ENCODE assay signal across 2 cellular contexts in genomic region chr2:153963247-153963646, GRCh38.
A peak's percentile ranks its signal among the peaks of the same experiment; 100 is the strongest.
TF ChIP-seq lines count a peak whose summit lies in the region.

No MANE protein-coding gene starts in this region.

TF ChIP-seq in IMR-90, 13 proteins besides CTCF, POLR2A, EP300 and RAD21:
- TF ChIP-seq MAZ (IDR thresholded peaks at IDR 0.05; ENCODE audit: borderline replicate concordance, low read depth, low read length): no peak
- TF ChIP-seq NFE2L2 (IDR thresholded peaks at IDR 0.05; ENCODE audit: low read depth, low read length): peak; percentile 20; the same call in 1 of the 2 replicates

TF ChIP-seq in K562, 482 proteins besides CTCF, POLR2A, EP300 and RAD21:
- TF ChIP-seq, protein P1, sequence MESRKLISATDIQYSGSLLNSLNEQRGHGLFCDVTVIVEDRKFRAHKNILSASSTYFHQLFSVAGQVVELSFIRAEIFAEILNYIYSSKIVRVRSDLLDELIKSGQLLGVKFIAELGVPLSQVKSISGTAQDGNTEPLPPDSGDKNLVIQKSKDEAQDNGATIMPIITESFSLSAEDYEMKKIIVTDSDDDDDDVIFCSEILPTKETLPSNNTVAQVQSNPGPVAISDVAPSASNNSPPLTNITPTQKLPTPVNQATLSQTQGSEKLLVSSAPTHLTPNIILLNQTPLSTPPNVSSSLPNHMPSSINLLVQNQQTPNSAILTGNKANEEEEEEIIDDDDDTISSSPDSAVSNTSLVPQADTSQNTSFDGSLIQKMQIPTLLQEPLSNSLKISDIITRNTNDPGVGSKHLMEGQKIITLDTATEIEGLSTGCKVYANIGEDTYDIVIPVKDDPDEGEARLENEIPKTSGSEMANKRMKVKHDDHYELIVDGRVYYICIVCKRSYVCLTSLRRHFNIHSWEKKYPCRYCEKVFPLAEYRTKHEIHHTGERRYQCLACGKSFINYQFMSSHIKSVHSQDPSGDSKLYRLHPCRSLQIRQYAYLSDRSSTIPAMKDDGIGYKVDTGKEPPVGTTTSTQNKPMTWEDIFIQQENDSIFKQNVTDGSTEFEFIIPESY (CRISPR knock-in tag; IDR thresholded peaks at IDR 0.05): no peak
- peak; percentile 43 for TF ChIP-seq NFE2L1 (tag; IDR thresholded peaks at IDR 0.05; ENCODE audit: borderline replicate concordance, low read depth)
- no peak for TF ChIP-seq POLR3A (IDR thresholded peaks at IDR 0.05; ENCODE audit: borderline replicate concordance, extremely low read depth, insufficient read depth, insufficient read length)
- TF ChIP-seq MAFK (IDR thresholded peaks at IDR 0.05; ENCODE audit: low read length): 0 out of 2 replicates have a peak, but pooled peaks have one; percentile 8
TF ChIP-seq in K562: peak in this region for 2.
